ENCODE assay signal across 27 cellular contexts in genomic region chr17:27089929-27090247, GRCh38.
"Had no signal": no experiment of that assay in that cellular context is flagged by ENCODE, and none has a peak within 500 bp of the region (broad histone marks: within the 10 kb centered on the region; RNA-seq: fewer than 3 reads in every experiment).

No MANE protein-coding gene starts in this region.

- H3K27me3 ChIP-seq: ascending aorta, breast epithelium, cardiac muscle cell had no signal

- H3K4me3 ChIP-seq: ascending aorta, breast epithelium, cardiac muscle cell, coronary artery, dorsolateral prefrontal cortex had no signal

- ATAC-seq: activated CD4-positive, alpha-beta T cell treated with anti-CD3 and anti-CD28 coated beads for 36 hours; activated CD8-positive, alpha-beta memory T cell treated with anti-CD3 and anti-CD28 coated beads, Interleukin-2, amount 10 ng/mL, durations not matched to agents 7 days and 5 days; activated CD8-positive, alpha-beta T cell treated with anti-CD3 and anti-CD28 coated beads, Interleukin-2, amount 10 ng/mL, durations not matched to agents 7 days and 5 days; esophagus mucosa had no signal

- H3K9me3 ChIP-seq: ascending aorta, breast epithelium had no signal

- FAIRE-seq: frontal cortex had no signal

- H3K36me3 ChIP-seq: ascending aorta, breast epithelium, cardiac muscle cell had no signal

- DNase-seq: activated CD4-positive, alpha-beta memory T cell treated with anti-CD3 and anti-CD28 coated beads for 36 hours; activated CD4-positive, alpha-beta T cell treated with anti-CD3 and anti-CD28 coated beads for 36 hours; activated CD4-positive, alpha-beta T cell treated with anti-CD3 and anti-CD28 coated beads, Interleukin-2, amount 10 ng/mL, durations not matched to agents 24 days and 14 days; activated CD4-positive, CD25-positive, alpha-beta regulatory T cell; activated CD4-positive, CD25-positive, alpha-beta regulatory T cell treated with anti-CD3 and anti-CD28 coated beads, Interleukin-2, amount 50 U/mL, for 72 hours; activated CD8-positive, alpha-beta memory T cell treated with anti-CD3 and anti-CD28 coated beads, Interleukin-2, amount 10 ng/mL, durations not matched to agents 7 days and 5 days; activated CD8-positive, alpha-beta memory T cell treated with anti-CD3 and anti-CD28 coated beads, Interleukin-2, amount 50 U/mL, for 4 hours; activated CD8-positive, alpha-beta T cell treated with anti-CD3 and anti-CD28 coated beads, Interleukin-2, amount 10 ng/mL, durations not matched to agents 7 days and 5 days; activated effector memory CD4-positive, alpha-beta T cell treated with anti-CD3 and anti-CD28 coated beads, Interleukin-2, amount 50 U/mL, for 16 hours; activated naive CD4-positive, alpha-beta T cell treated with anti-CD3 and anti-CD28 coated beads for 36 hours; activated naive CD8-positive, alpha-beta T cell treated with anti-CD3 and anti-CD28 coated beads, Interleukin-2, amount 10 ng/mL, durations not matched to agents 7 days and 5 days; activated T-cell treated with anti-CD3 and anti-CD28 coated beads, Interleukin-2, amount 50 U/mL, for 1 hour; activated T-cell treated with anti-CD3 and anti-CD28 coated beads, Interleukin-2, amount 50 U/mL, for 48 hours; central memory CD4-positive, alpha-beta T cell; cerebellar nuclear complex; dorsolateral prefrontal cortex; effector memory CD4-positive, alpha-beta T cell; endodermal cell; foreskin fibroblast; head of caudate nucleus; hippocampal formation had no signal

- H3K27ac ChIP-seq: ascending aorta, breast epithelium, cardiac muscle cell, coronary artery, dorsolateral prefrontal cortex had no signal

- H3K4me1 ChIP-seq: ascending aorta, breast epithelium had no signal
